9 cellular contexts compared by ENCODE assay signal in genomic region chr17:1710807-1711553, GRCh38. TPM values are rescaled to one million over a fixed set of nuclear protein-coding genes. Genes with fewer than 3 reads are reported as not detected.
A peak's percentile ranks its signal among the peaks of the same experiment; 100 is the strongest.
DNase-seq lines count a peak whose midpoint lies in the region; ATAC-seq and TF ChIP-seq lines count a peak whose summit lies in the region.
"Had no signal": no experiment of that assay in that cellular context is flagged by ENCODE, and none has a peak within 500 bp of the region (broad histone marks: within the 10 kb centered on the region; RNA-seq: fewer than 3 reads in every experiment).

No MANE protein-coding gene starts in this region.

- peak overlapping the region; percentile 10 for H3K9ac ChIP-seq in iPS-18a (ENCODE audit: low read length)

- H3K27ac ChIP-seq in HEK293 (ENCODE audit: extremely low read depth, low read depth, low read length) (no peak overlapping the region; the same call in 1 of the 2 replicates), iPS-18a (ENCODE audit: low read length) (no peak overlapping the region), spleen (peak overlapping the region; percentile 16 to 85 (median 76))

- CTCF ChIA-PET in HEK293 (lab: Yijun Ruan, JAX): interaction anchor here (0.6 to 1.2 kb wide), 2 partner anchors 42 to 330 kb away, joined by 3 read pairs; no protein-coding TSS in a partner anchor

- intact Hi-C loops in spleen (cut with DNase I; ENCODE audit: low total_unique reads): no loop called here

- POLR2A ChIA-PET in HEK293 (lab: Yijun Ruan, JAX): interaction anchor here (1.1 kb wide), 1 partner anchor 427 kb away, joined by 3 read pairs; no protein-coding TSS in a partner anchor
- POLR2A ChIA-PET in activated naive CD8-positive, alpha-beta T cell treated with anti-CD3 and anti-CD28 coated beads, Interleukin-2, amount 10 ng/mL, durations not matched to agents 7 days and 5 days (lab: Charles Lee): no interaction called here

- H3K4me1 ChIP-seq in HEK293 (ENCODE audit: control insufficient read depth, insufficient read depth, low read length) (peaks cover 15% of the 10 kb centered on the region), iPS-18a (ENCODE audit: control insufficient read depth, low read depth, low read length) (peaks cover 10% of the 10 kb centered on the region), spleen (peaks cover 13 to 73% (median 65%) of the 10 kb centered on the region in 6 donors)

- WGBS in spleen, 5 donors: 23 to 34% (median 24%) methylated on average over 14 of the region's 14 CpGs

- H3K36me3 Mint-ChIP-seq in activated naive CD8-positive, alpha-beta T cell treated with anti-CD3 and anti-CD28 coated beads, Interleukin-2, amount 10 ng/mL, durations not matched to agents 7 days and 5 days: peaks cover 3% of the 10 kb centered on the region

- H3K4me1 Mint-ChIP-seq in activated naive CD8-positive, alpha-beta T cell treated with anti-CD3 and anti-CD28 coated beads, Interleukin-2, amount 10 ng/mL, durations not matched to agents 7 days and 5 days: peaks cover 17% of the 10 kb centered on the region

- ATAC-seq in activated naive CD8-positive, alpha-beta T cell treated with anti-CD3 and anti-CD28 coated beads, Interleukin-2, amount 10 ng/mL, durations not matched to agents 7 days and 5 days (ENCODE audit: low read depth): no peak

- H3K9me3 ChIP-seq in HEK293 (ENCODE audit: control insufficient read depth, insufficient read depth, low read depth, low read length): no peaks in the 10 kb centered on the region
- H3K9me3 ChIP-seq in iPS-18a (ENCODE audit: control insufficient read depth, low read depth, low read length): no peaks in the 10 kb centered on the region
- H3K9me3 ChIP-seq in spleen: no peaks in the 10 kb centered on the region

- H3K27me3 Mint-ChIP-seq in activated naive CD8-positive, alpha-beta T cell treated with anti-CD3 and anti-CD28 coated beads, Interleukin-2, amount 10 ng/mL, durations not matched to agents 7 days and 5 days: peaks cover 30% of the 10 kb centered on the region

- TF ChIP-seq POLR2A in spleen (IDR thresholded peaks at IDR 0.05): no peak

- H3K4me3 Mint-ChIP-seq in activated naive CD8-positive, alpha-beta T cell treated with anti-CD3 and anti-CD28 coated beads, Interleukin-2, amount 10 ng/mL, durations not matched to agents 7 days and 5 days: peak overlapping the region; percentile 57

- H3K36me3 ChIP-seq in HEK293 (ENCODE audit: control insufficient read depth in 2 of 2, insufficient read depth in 1 of 2, low read length in 2 of 2) (peaks cover 0 to 23% of the 10 kb centered on the region in 2 experiments; a peak in 1 of 3 replicates), iPS-18a (ENCODE audit: control insufficient read depth, low read depth, low read length) (no peaks in the 10 kb centered on the region), spleen (peaks cover 0 to 48% (median 16%) of the 10 kb centered on the region in 6 donors)

- H3K27me3 ChIP-seq in iPS-18a (ENCODE audit: control insufficient read depth, insufficient read depth, low read length) (peaks cover 25% of the 10 kb centered on the region), spleen (replicated peaks in 1 of 7) (peaks cover 0 to 56% (median 14%) of the 10 kb centered on the region in 7 donors)

- TF ChIP-seq CTCF in HEK293 (tag by site-specific recombination; IDR thresholded peaks at IDR 0.05) (no peak), spleen (IDR thresholded peaks at IDR 0.05 in 8 of 11, conservative IDR thresholded peaks at IDR 0.05 in 3 of 11) (no peak)

- no peak overlapping the region for H3K27ac Mint-ChIP-seq in activated naive CD8-positive, alpha-beta T cell treated with anti-CD3 and anti-CD28 coated beads, Interleukin-2, amount 10 ng/mL, durations not matched to agents 7 days and 5 days

- H3K9me3 Mint-ChIP-seq in activated naive CD8-positive, alpha-beta T cell treated with anti-CD3 and anti-CD28 coated beads, Interleukin-2, amount 10 ng/mL, durations not matched to agents 7 days and 5 days: no peaks in the 10 kb centered on the region

- no peak for DNase-seq in activated naive CD8-positive, alpha-beta T cell treated with anti-CD3 and anti-CD28 coated beads, Interleukin-2, amount 10 ng/mL, durations not matched to agents 7 days and 5 days
- no peak for DNase-seq in spleen
- no peak for DNase-seq in NCI-H524 treated with DMSO at 0.1 percent for 48 hours (lab: John Stamatoyannopoulos, UW)
- DNase-seq in COR-L47 (lab: John Stamatoyannopoulos, UW): no peak
- DNase-seq in NCI-H774 (lab: John Stamatoyannopoulos, UW): no peak
- DNase-seq in NCI-H510A (lab: John Stamatoyannopoulos, UW): no peak
- DNase-seq: RPMI8226 had no signal

- H3K4me3 ChIP-seq in HEK293 (ENCODE audit: low read depth, low read length): peak overlapping the region; percentile 63
- peak overlapping the region; percentile 60 for H3K4me3 ChIP-seq in iPS-18a (ENCODE audit: low read length)
- peak overlapping the region in 7 of 8 donors; percentile 48 to 76 (median 57) for H3K4me3 ChIP-seq in spleen

TF ChIP-seq in HEK293, 187 proteins besides CTCF, POLR2A, EP300 and RAD21:
- TF ChIP-seq KLF7 (tag by site-specific recombination; IDR thresholded peaks at IDR 0.05; ENCODE audit: borderline replicate concordance) (0 out of 2 replicates have a peak, but pooled peaks have one; percentile 6), GLIS2 (tag by site-specific recombination; IDR thresholded peaks at IDR 0.05) (0 out of 2 replicates have a peak, but pooled peaks have one; percentile 6), ZNF658 (tag by site-specific recombination; IDR thresholded peaks at IDR 0.05) (no peak), PRDM1 (tag by site-specific recombination; IDR thresholded peaks at IDR 0.05) (no peak), ZNF324 (tag by site-specific recombination; IDR thresholded peaks at IDR 0.05) (0 out of 2 replicates have a peak, but pooled peaks have one; percentile 2), ZNF792 (tag by site-specific recombination; IDR thresholded peaks at IDR 0.05) (no peak), SP3 (tag by site-specific recombination; IDR thresholded peaks at IDR 0.05) (0 out of 2 replicates have a peak, but pooled peaks have one; percentile 10)

RNA-seq across cellular contexts. Expression of gene TLCD2, which starts 0.8 kb away (rescaled TPM):
- total RNA-seq in activated naive CD8-positive, alpha-beta T cell treated with anti-CD3 and anti-CD28 coated beads, Interleukin-2, amount 10 ng/mL, durations not matched to agents 7 days and 5 days: under 1 TPM; 0.20 to 0.30 TPM
- total RNA-seq in spleen: 1 to 10 TPM; 1.7 to 5.4 (median 3.1) TPM
- polyA plus RNA-seq in spleen: under 1 TPM; 0.26 to 0.67 (median 0.28) TPM

RNA-seq across cellular contexts. Expression of gene WDR81, which starts 13.5 kb away (rescaled TPM):
- total RNA-seq in activated naive CD8-positive, alpha-beta T cell treated with anti-CD3 and anti-CD28 coated beads, Interleukin-2, amount 10 ng/mL, durations not matched to agents 7 days and 5 days: 10 to 100 TPM; 35.8 to 36.7 TPM
- 10 to 100 TPM; 38.2 to 74.7 (median 54.7) TPM for total RNA-seq in spleen
- polyA plus RNA-seq in spleen: 10 to 100 TPM; 16.2 to 41.3 (median 29.3) TPM

RNA-seq across cellular contexts. Expression of gene PRPF8, which starts 26.3 kb away (rescaled TPM):
- 100 to 1,000 TPM; 346 to 350 TPM for total RNA-seq in activated naive CD8-positive, alpha-beta T cell treated with anti-CD3 and anti-CD28 coated beads, Interleukin-2, amount 10 ng/mL, durations not matched to agents 7 days and 5 days
- total RNA-seq in spleen: 100 to 1,000 TPM; 210 to 320 (median 268) TPM
- polyA plus RNA-seq in spleen: 10 to 100 TPM; 67.2 to 91.8 (median 74.8) TPM

RNA-seq across cellular contexts. Expression of gene SERPINF2, which starts 31.7 kb away (rescaled TPM):
- total RNA-seq in activated naive CD8-positive, alpha-beta T cell treated with anti-CD3 and anti-CD28 coated beads, Interleukin-2, amount 10 ng/mL, durations not matched to agents 7 days and 5 days: under 1 TPM; 0.23 to 0.33 TPM
- total RNA-seq in spleen: 1 to 10 TPM; 1.6 to 7.9 (median 5.0) TPM
- polyA plus RNA-seq in spleen: 1 to 10 TPM; 3.5 to 7.0 (median 4.9) TPM

RNA-seq across cellular contexts. Expression of gene SERPINF1, which starts 50.9 kb away (rescaled TPM):
- total RNA-seq in activated naive CD8-positive, alpha-beta T cell treated with anti-CD3 and anti-CD28 coated beads, Interleukin-2, amount 10 ng/mL, durations not matched to agents 7 days and 5 days: 1 to 10 TPM; 2.2 to 2.8 TPM
- total RNA-seq in spleen: 100 to 1,000 TPM in 5 of 7 donors, 10 to 100 TPM in 2; 79.8 to 361 (median 192) TPM
- polyA plus RNA-seq in spleen: 100 to 1,000 TPM in 1 of 3 donors, 10 to 100 TPM in 2; 53.5 to 132 (median 99.5) TPM

Comparison
In these comparisons a context has a peak if more than half of its experiments do, and no peak if none do; other contexts are left out.
1. H3K27ac ChIP-seq: peak in spleen (8 of 8); none in HEK293 (single experiment) and iPS-18a (single experiment).
2. Peak in every context shown above with its lines, with median percentiles within 50 percentile points of each other: H3K4me3 ChIP-seq.